1 cellular context compared by ENCODE assay signal in genomic region chr1:9719978-9720722, GRCh38.
TF ChIP-seq lines count a peak whose summit lies in the region.

No MANE protein-coding gene starts in this region.

TF ChIP-seq in SK-N-SH, 30 proteins besides CTCF, POLR2A, EP300 and RAD21 (continued from another document):
- TF ChIP-seq FOXM1 (IDR thresholded peaks at IDR 0.05; ENCODE audit: low read depth) (no peak), NFIC (IDR thresholded peaks at IDR 0.05; ENCODE audit: borderline replicate concordance) (no peak)
